ENCODE assay signal across 23 cellular contexts in genomic region chr22:49152930-49153770, GRCh38.
DNase-seq lines count a peak whose midpoint lies in the region; ATAC-seq and TF ChIP-seq lines count a peak whose summit lies in the region.
"Had no signal": no experiment of that assay in that cellular context is flagged by ENCODE, and none has a peak within 500 bp of the region (broad histone marks: within the 10 kb centered on the region; RNA-seq: fewer than 3 reads in every experiment).

No MANE protein-coding gene starts in this region.

- intact Hi-C loops in posterior vena cava (cut with DNase I) (no loop called here), PC-3 (cut with micrococcal nuclease) (no loop called here)

- H3K9me3 ChIP-seq in BLaER1 (no peaks in the 10 kb centered on the region), PC-3 (ENCODE audit: low read length) (no peaks in the 10 kb centered on the region)
- H3K9me3 ChIP-seq: A549 had no signal

- CTCF ChIA-PET in PC-3 (lab: Charles Lee): no interaction called here

- H3K9ac ChIP-seq in BLaER1 (no peak overlapping the region), PC-3 (ENCODE audit: low read length) (no peak overlapping the region)

- H3K27ac ChIP-seq in BLaER1: peak overlapping the region; percentile 59; the same call in 1 of the 2 replicates
- no peak overlapping the region for H3K27ac ChIP-seq in PC-3 (ENCODE audit: low read length)
- H3K27ac ChIP-seq: A549, C4-2B, RWPE1 had no signal

- H3K4me1 ChIP-seq in BLaER1 (peaks cover 22% of the 10 kb centered on the region), PC-3 (ENCODE audit: insufficient read depth, low read length) (no peaks in the 10 kb centered on the region)
- H3K4me1 ChIP-seq: A549 had no signal

- H2AFZ ChIP-seq in PC-3 (ENCODE audit: low read length): no peak overlapping the region

- DNase-seq in ELF-1 (ENCODE audit: low read depth, low spot score) (peak; percentile 37), islet precursor cell (peak; percentile 44), posterior vena cava (ENCODE audit: low spot score) (peak; percentile 71), T-helper 9 cell (no peak), PC-3 (no peak)
- DNase-seq in activated CD4-positive, alpha-beta T cell treated with anti-CD3 and anti-CD28 coated beads for 4 hours: no peak
- no peak for DNase-seq in stimulated activated CD4-positive, alpha-beta T cell treated with anti-CD3 and anti-CD28 coated beads, Interleukin-4, amount 100 ng/mL, for 1 hour
- DNase-seq: AML-193, Calu3, DND-41, Karpas-422, MV-4-11, NCI-H1105, NCI-H1436 treated with DMSO at 0.1 percent for 48 hours, NCI-H2029, NCI-H2227 treated with DMSO at 0.1 percent for 48 hours, NCI-H526 treated with DMSO at 0.1 percent for 48 hours, SHP77 treated with DMSO at 0.1 percent for 48 hours had no signal

- ATAC-seq in PC-3: no peak
- ATAC-seq: A549, Panc1 had no signal

- no peak overlapping the region for H3K4me3 ChIP-seq in BLaER1
- H3K4me3 ChIP-seq in PC-3 (ENCODE audit: low read length): no peak overlapping the region
- H3K4me3 ChIP-seq: A549 had no signal

- H4K20me1 ChIP-seq in BLaER1: no peaks in the 10 kb centered on the region; the same call in 1 of the 2 replicates
- no peaks in the 10 kb centered on the region for H4K20me1 ChIP-seq in PC-3 (ENCODE audit: low read length)

- POLR2A ChIA-PET in PC-3 (lab: Charles Lee; ENCODE audit: unreplicated experiment): no interaction called here

- no peaks in the 10 kb centered on the region for H3K27me3 ChIP-seq in BLaER1
- H3K27me3 ChIP-seq in PC-3 (ENCODE audit: low read length): no peaks in the 10 kb centered on the region

- no peaks in the 10 kb centered on the region for H3K9me2 ChIP-seq in PC-3 (replicated peaks; ENCODE audit: low read length)

- no peaks in the 10 kb centered on the region for H3F3A ChIP-seq in PC-3 (ENCODE audit: low read length, unreplicated experiment)

- peak overlapping the region; percentile 81 for H3K4me2 ChIP-seq in BLaER1
- H3K4me2 ChIP-seq in PC-3 (ENCODE audit: low read length): no peak overlapping the region
- H3K4me2 ChIP-seq: A549 had no signal

- H3K79me2 ChIP-seq in PC-3 (ENCODE audit: low read length): no peaks in the 10 kb centered on the region

- no TSS peak for BruUV-seq in PC-3 (replicated peaks; lab: Mats Ljungman, UMichigan)

- no peak for TF ChIP-seq CTCF in PC-3 (conservative IDR thresholded peaks at IDR 0.05; ENCODE audit: low read depth, low read length)

- H3K36me3 ChIP-seq in BLaER1: no peaks in the 10 kb centered on the region
- no peaks in the 10 kb centered on the region for H3K36me3 ChIP-seq in PC-3 (ENCODE audit: low read depth, low read length)

Comparison
In these comparisons a context has a peak if more than half of its experiments do, and no peak if none do; other contexts are left out.
1. DNase-seq: peak in ELF-1 (single experiment), islet precursor cell (single experiment) and posterior vena cava (single experiment); none in T-helper 9 cell (single experiment), activated CD4-positive, alpha-beta T cell treated with anti-CD3 and anti-CD28 coated beads for 4 hours (0 of 2), stimulated activated CD4-positive, alpha-beta T cell treated with anti-CD3 and anti-CD28 coated beads, Interleukin-4, amount 100 ng/mL, for 1 hour (single experiment) and PC-3 (single experiment).